In genomic region chr7:93165447-93165846, GRCh38 we compare ENCODE assay signal across 13 cellular contexts. TPM values are rescaled to one million over a fixed set of nuclear protein-coding genes. Genes with fewer than 3 reads are reported as not detected.
A peak's percentile ranks its signal among the peaks of the same experiment; 100 is the strongest.
DNase-seq lines count a peak whose midpoint lies in the region; ATAC-seq, FAIRE-seq and TF ChIP-seq lines count a peak whose summit lies in the region.
"Had no signal": no experiment of that assay in that cellular context is flagged by ENCODE, and none has a peak within 500 bp of the region (broad histone marks: within the 10 kb centered on the region; RNA-seq: fewer than 3 reads in every experiment).

No MANE protein-coding gene starts in this region.

- intact Hi-C loops in transverse colon (cut with DNase I; ENCODE audit: low total_unique reads): no loop called here

- CTCF ChIA-PET in H1 (lab: Charles Lee; ENCODE audit: partially characterized antibody): no interaction called here

- in situ Hi-C loops in transverse colon (cut with MboI; ENCODE audit: low pct_ligation_motif_present in 1 of 4, low pct_unique_long_range_greater_than_20kb in 1 of 4, low sequenced_read_pairs in 3 of 4): no loop called here

- H2BK5ac ChIP-seq in H1 (ENCODE audit: low read depth, low read length): no peak overlapping the region

- H4K20me1 ChIP-seq in H1 (replicated peaks in 1 of 2; ENCODE audit: control insufficient read depth in 1 of 2, insufficient read depth in 2 of 2, low read length in 2 of 2): no peaks in the 10 kb centered on the region

- H3K56ac ChIP-seq in H1 (replicated peaks; ENCODE audit: insufficient read length, low read depth, low read length): no peak overlapping the region

- H3K9ac ChIP-seq in H1 (replicated peaks in 1 of 4; ENCODE audit: extremely low read depth in 1 of 4, low read depth in 3 of 4, low read length in 3 of 4): no peak overlapping the region

- 79% methylated on average over 1 of the region's 1 CpG; no CpG with 5 or more reads in 1 of the 2 experiments for whole genome bisulfite sequencing in H1 (ENCODE audit: extremely low coverage in 1 of 2, insufficient coverage in 1 of 2, insufficient read length in 1 of 2, insufficient replicate concordance in 2 of 2, low coverage in 1 of 2, low lambda C conversion rate in 2 of 2, missing lambda C conversion rate in 1 of 2), 2 experiments
- 42 to 59% methylated on average over 1 of the region's 1 CpG for whole genome bisulfite sequencing in transverse colon (ENCODE audit: low coverage in 1 of 2), 2 donors

- H3K27me3 ChIP-seq in H1 (replicated peaks in 1 of 4; ENCODE audit: control insufficient read depth in 3 of 4, extremely low read depth in 1 of 4, insufficient read depth in 3 of 4, low read length in 3 of 4) (no peaks in the 10 kb centered on the region), transverse colon (no peaks in the 10 kb centered on the region)

- H3K36me3 ChIP-seq in H1 (ENCODE audit: control insufficient read depth in 2 of 4, insufficient read depth in 4 of 4, low read length in 3 of 4) (no peaks in the 10 kb centered on the region; a peak in 1 of 8 replicates), transverse colon (no peaks in the 10 kb centered on the region)

- H2AFZ ChIP-seq in H1 (ENCODE audit: low read length): peak overlapping the region; percentile 49; the same call in 1 of the 2 replicates

- TF ChIP-seq RAD21 in H1 (IDR thresholded peaks at IDR 0.05 in 1 of 2, conservative IDR thresholded peaks at IDR 0.05 in 1 of 2; ENCODE audit: low read depth in 2 of 2, low read length in 2 of 2): no peak

- H3K14ac ChIP-seq in H1 (ENCODE audit: insufficient read length): no peak overlapping the region

- no peak overlapping the region for H3K23ac ChIP-seq in H1 (ENCODE audit: insufficient read length)

- H3K79me2 ChIP-seq in H1 (ENCODE audit: control insufficient read depth in 1 of 2, insufficient read depth in 2 of 2, low read length in 2 of 2): no peaks in the 10 kb centered on the region

- H3K79me1 ChIP-seq in H1 (ENCODE audit: low read depth, low read length): no peaks in the 10 kb centered on the region

- ATAC-seq in GM18511 (IDR thresholded peaks at IDR 0.05; ENCODE audit: unreplicated experiment): peak; percentile 100
- ATAC-seq in GM21528 (IDR thresholded peaks at IDR 0.05; ENCODE audit: low FRiP score, unreplicated experiment): peak; percentile 100
- peak; percentile 99 for ATAC-seq in HG03342 (IDR thresholded peaks at IDR 0.05; ENCODE audit: unreplicated experiment)
- ATAC-seq: left cardiac atrium had no signal

- no peak for FAIRE-seq in H1 (lab: Jason Lieb, UNC)

- H4K5ac ChIP-seq in H1 (ENCODE audit: insufficient read length, low read depth, low read length): no peak overlapping the region

- H2BK120ac ChIP-seq in H1 (replicated peaks; ENCODE audit: low read depth, low read length): no peak overlapping the region

- no peaks in the 10 kb centered on the region for H3K23me2 ChIP-seq in H1 (ENCODE audit: low read depth, low read length)

- H3K27ac ChIP-seq in H1 (ENCODE audit: low read depth, low read length): no peak overlapping the region
- no peak overlapping the region for H3K27ac ChIP-seq in transverse colon
- H3K27ac ChIP-seq: coronary artery had no signal

- H2BK15ac ChIP-seq in H1 (ENCODE audit: low read length): no peak overlapping the region

- H3K4me2 ChIP-seq in H1 (ENCODE audit: insufficient read depth in 1 of 2, low read depth in 2 of 2, low read length in 2 of 2): no peak overlapping the region

- TF ChIP-seq CTCF in H1 (IDR thresholded peaks at IDR 0.05; ENCODE audit: control extremely low read depth in 1 of 3, insufficient read depth in 1 of 3, low read depth in 1 of 3, low read length in 3 of 3) (no peak), transverse colon (IDR thresholded peaks at IDR 0.05) (no peak)

- no peak overlapping the region for H2BK20ac ChIP-seq in H1 (ENCODE audit: low read length)

- H4K91ac ChIP-seq in H1 (replicated peaks; ENCODE audit: insufficient read length, low read length): no peak overlapping the region

- POLR2A ChIA-PET in H1 (lab: Charles Lee; ENCODE audit: partially characterized antibody): no interaction called here

- no peaks in the 10 kb centered on the region for H3K4me1 ChIP-seq in H1 (replicated peaks in 1 of 4; ENCODE audit: control insufficient read depth in 3 of 4, insufficient read depth in 4 of 4, low read length in 3 of 4)
- no peaks in the 10 kb centered on the region for H3K4me1 ChIP-seq in transverse colon

- no peak for DNase-seq in H1 (ENCODE audit: low read depth in 1 of 2, low spot score in 2 of 2)
- no peak for DNase-seq in NCI-H82 treated with DMSO at 0.1 percent for 48 hours (lab: John Stamatoyannopoulos, UW; ENCODE audit: unreplicated experiment)
- DNase-seq in transverse colon: no peak
- no peak for DNase-seq in HK-2 (ENCODE audit: unreplicated experiment)
- DNase-seq in activated CD4-positive, alpha-beta T cell treated with anti-CD3 and anti-CD28 coated beads, Interleukin-2, amount 50 U/mL, for 1 hour: no peak
- DNase-seq: activated CD4-positive, CD25-positive, alpha-beta regulatory T cell treated with anti-CD3 and anti-CD28 coated beads, Interleukin-2, amount 50 U/mL, for 72 hours; left cardiac atrium; NCI-H187 treated with DMSO at 0.1 percent for 48 hours; stimulated activated CD4-positive, alpha-beta T cell treated with anti-CD3 and anti-CD28 coated beads, Interleukin-2, amount 100 ng/mL, for 24 hours had no signal

- no peak overlapping the region for H3K18ac ChIP-seq in H1 (ENCODE audit: extremely low read depth, low read length)

- no peak overlapping the region for H3K4ac ChIP-seq in H1 (replicated peaks; ENCODE audit: insufficient read length, low read depth, low read length)

- no peak overlapping the region for H2AK5ac ChIP-seq in H1 (ENCODE audit: low read depth, low read length)

- no peak overlapping the region for H2BK12ac ChIP-seq in H1 (ENCODE audit: low read depth, low read length)

- H3K4me3 ChIP-seq in H1 (ENCODE audit: extremely low read depth in 1 of 4, insufficient read depth in 2 of 4, low read depth in 3 of 4, low read length in 4 of 4) (no peak overlapping the region), transverse colon (peak overlapping the region in 1 of 4 donors; percentile 18)
- H3K4me3 ChIP-seq: coronary artery had no signal

- no peak for TF ChIP-seq POLR2A in H1 (IDR thresholded peaks at IDR 0.05; ENCODE audit: control extremely low read depth in 1 of 2, low read depth in 2 of 2, low read length in 2 of 2)
- TF ChIP-seq POLR2A in transverse colon (IDR thresholded peaks at IDR 0.05): no peak

- H4K8ac ChIP-seq in H1 (ENCODE audit: extremely low read depth, insufficient read depth, low read length): no peak overlapping the region

- H3K9me3 ChIP-seq in H1 (ENCODE audit: insufficient read depth in 2 of 2, low read depth in 1 of 2, low read length in 1 of 2) (no peaks in the 10 kb centered on the region), transverse colon (no peaks in the 10 kb centered on the region)

- no peak for TF ChIP-seq EP300 in H1 (IDR thresholded peaks at IDR 0.05; ENCODE audit: borderline replicate concordance in 1 of 2, low read depth in 2 of 2, low read length in 2 of 2)
- no peak for TF ChIP-seq EP300 in transverse colon (IDR thresholded peaks at IDR 0.05; ENCODE audit: low read depth)

TF ChIP-seq in H1, 55 proteins besides CTCF, POLR2A, EP300 and RAD21:
- TF ChIP-seq KDM4A (IDR thresholded peaks at IDR 0.05; ENCODE audit: low read depth, low read length, severe bottlenecking) (no peak), SIN3A (conservative IDR thresholded peaks at IDR 0.05 in 1 of 2, IDR thresholded peaks at IDR 0.05 in 1 of 2; ENCODE audit: low read depth in 1 of 2, low read length in 2 of 2) (no peak)

RNA-seq across cellular contexts. Expression of gene SAMD9L, which starts 17.3 kb away (rescaled TPM):
- total RNA-seq in H1 (2021; fragmentation: NEBNext Ultra II Directional; extraction: Animal tissue kit (Norgen Biotek cat#: 25700)): not detected in 2 replicates
- not detected in 2 replicates for polyA plus RNA-seq in H1 (2011; rRNA removed)
- polyA plus RNA-seq in H1 (2011; cell fraction: cytosol; rRNA removed): not detected
- polyA plus RNA-seq in H1 (2011; cell fraction: nucleus; rRNA removed): not detected
- not detected in 4 replicates for polyA plus RNA-seq in H1 (2012, experiment 1 of 2)
- not detected for polyA plus RNA-seq in H1 (2012, experiment 2 of 2)
- polyA plus RNA-seq in H1 (2013, experiment 1 of 2): not detected
- not detected for polyA plus RNA-seq in H1 (2013, experiment 2 of 2)
- polyA minus RNA-seq in H1 (2011; rRNA and poly(A)+ RNA removed): not detected in 2 replicates
- not detected for polyA minus RNA-seq in H1 (2011; cell fraction: cytosol; rRNA and poly(A)+ RNA removed)
- not detected for polyA minus RNA-seq in H1 (2011; cell fraction: nucleus; rRNA and poly(A)+ RNA removed)
- 10 to 100 TPM in 3 of 4 donors, 1 to 10 TPM in 1; 7.2 to 28.8 (median 16.4) TPM for total RNA-seq in transverse colon

RNA-seq across cellular contexts. Expression of gene SAMD9, which starts 47.7 kb away (rescaled TPM):
- total RNA-seq in H1 (2021; fragmentation: NEBNext Ultra II Directional; extraction: Animal tissue kit (Norgen Biotek cat#: 25700)): 0.04 TPM in 1 of 2 replicates, not detected in the other
- 0.02 TPM in 1 of 2 replicates, not detected in the other for polyA plus RNA-seq in H1 (2011; rRNA removed)
- polyA plus RNA-seq in H1 (2011; cell fraction: cytosol; rRNA removed): not detected
- polyA plus RNA-seq in H1 (2011; cell fraction: nucleus; rRNA removed): not detected
- 0.03 to 0.06 TPM (median 0.03 TPM) in 3 of 4 replicates, not detected in the other for polyA plus RNA-seq in H1 (2012, experiment 1 of 2)
- not detected for polyA plus RNA-seq in H1 (2012, experiment 2 of 2)
- polyA plus RNA-seq in H1 (2013, experiment 1 of 2): 0.04 TPM
- polyA plus RNA-seq in H1 (2013, experiment 2 of 2): 0.02 TPM
- 0.05 TPM in 1 of 2 replicates, not detected in the other for polyA minus RNA-seq in H1 (2011; rRNA and poly(A)+ RNA removed)
- not detected for polyA minus RNA-seq in H1 (2011; cell fraction: cytosol; rRNA and poly(A)+ RNA removed)
- not detected for polyA minus RNA-seq in H1 (2011; cell fraction: nucleus; rRNA and poly(A)+ RNA removed)
- total RNA-seq in transverse colon: 10 to 100 TPM in 3 of 4 donors, 1 to 10 TPM in 1; 2.6 to 25.6 (median 14.3) TPM
